Comparison of ENCODE assay signal across 16 cellular contexts in the genomic region with DNA sequence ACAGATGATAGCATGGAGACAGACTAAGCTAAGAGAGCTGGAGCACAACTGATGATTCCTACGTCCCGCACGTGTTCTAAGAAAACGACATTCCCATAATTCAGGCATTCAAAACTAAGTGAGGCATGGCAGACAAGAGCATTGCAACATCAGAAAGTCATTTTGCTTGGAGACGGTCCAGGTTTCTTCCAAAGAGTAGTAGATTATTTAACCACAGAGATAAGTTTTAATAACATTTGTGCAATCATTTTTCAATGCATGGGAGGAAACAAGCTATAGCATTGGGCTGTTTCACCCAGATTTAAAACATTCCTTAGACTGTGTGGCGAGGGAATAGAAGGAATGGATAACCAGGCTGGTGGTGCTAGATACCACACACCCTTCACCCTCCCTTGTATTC.
A peak's percentile ranks its signal among the peaks of the same experiment; 100 is the strongest.
DNase-seq lines count a peak whose midpoint lies in the region; ATAC-seq and TF ChIP-seq lines count a peak whose summit lies in the region.
"Had no signal": no experiment of that assay in that cellular context is flagged by ENCODE, and none has a peak within 500 bp of the region (broad histone marks: within the 10 kb centered on the region; RNA-seq: fewer than 3 reads in every experiment).

No MANE protein-coding gene starts in this region.

- H3K27ac ChIP-seq in left ventricle myocardium inferior (replicated peaks) (no peak overlapping the region), right cardiac atrium (ENCODE audit: low read length) (no peak overlapping the region)
- H3K27ac ChIP-seq: A549, coronary artery, left lung, upper lobe of right lung had no signal

- 41% methylated on average over 6 of the region's 6 CpGs for WGBS in right cardiac atrium

- peaks cover 13% of the 10 kb centered on the region for H3K4me1 ChIP-seq in left ventricle myocardium inferior
- H3K4me1 ChIP-seq in right cardiac atrium (ENCODE audit: control insufficient read depth, insufficient read depth, low read length): no peaks in the 10 kb centered on the region
- H3K4me1 ChIP-seq: A549, upper lobe of right lung had no signal

- ATAC-seq in Right ventricle myocardium inferior: peak; percentile 69
- peak; percentile 20 to 45 for ATAC-seq in right cardiac atrium
- ATAC-seq in GM19452 (IDR thresholded peaks at IDR 0.05; ENCODE audit: unreplicated experiment): no peak
- ATAC-seq: A549; activated CD8-positive, alpha-beta memory T cell treated with anti-CD3 and anti-CD28 coated beads, Interleukin-2, amount 10 ng/mL, durations not matched to agents 7 days and 5 days; left lung; upper lobe of right lung had no signal

- no peaks in the 10 kb centered on the region for H3K36me3 ChIP-seq in left ventricle myocardium inferior
- H3K36me3 ChIP-seq: left lung, upper lobe of right lung had no signal

- no peaks in the 10 kb centered on the region for H3K27me3 ChIP-seq in left ventricle myocardium inferior (ENCODE audit: low read depth)
- H3K27me3 ChIP-seq in right cardiac atrium (ENCODE audit: control insufficient read depth, insufficient read depth): no peaks in the 10 kb centered on the region
- H3K27me3 ChIP-seq: left lung, upper lobe of right lung had no signal

- DNase-seq in Right ventricle myocardium inferior (ENCODE audit: missing footprints) (no peak), left ventricle myocardium inferior (no peak), amniotic stem cell (lab: John Stamatoyannopoulos, UW) (peak; percentile 55), right cardiac atrium (no peak), stromal cell of bone marrow (ENCODE audit: low read depth) (peak; percentile 31), RPMI8226 (no peak), SHP77 (lab: John Stamatoyannopoulos, UW) (no peak)
- DNase-seq: activated CD8-positive, alpha-beta memory T cell treated with anti-CD3 and anti-CD28 coated beads, Interleukin-2, amount 10 ng/mL, durations not matched to agents 7 days and 5 days; activated naive CD4-positive, alpha-beta T cell treated with anti-CD3 and anti-CD28 coated beads, Interleukin-2, amount 50 U/mL, for 16 hours; left lung; NCI-H748 treated with DMSO at 0.1 percent for 48 hours; occipital lobe; upper lobe of right lung had no signal

- intact Hi-C loops in Right ventricle myocardium inferior (cut with DNase I) (loop anchor here (10.0 kb wide), 1 partner anchor 320 kb away; no protein-coding TSS in a partner anchor), left ventricle myocardium inferior (cut with micrococcal nuclease) (no loop called here), right cardiac atrium (cut with DNase I) (loop anchor here in 1 of 4 donors (10.0 kb wide), 1 partner anchor 120 kb away; the partner anchor contains the start of gene APBA1)

- H3K9me3 ChIP-seq in left ventricle myocardium inferior (replicated peaks) (no peaks in the 10 kb centered on the region), right cardiac atrium (ENCODE audit: control insufficient read depth, low read length) (no peaks in the 10 kb centered on the region)
- H3K9me3 ChIP-seq: A549, left lung, upper lobe of right lung had no signal

- no peak for TF ChIP-seq CTCF in left ventricle myocardium inferior (IDR thresholded peaks at IDR 0.05; ENCODE audit: borderline replicate concordance)

- H3K4me3 ChIP-seq in left ventricle myocardium inferior: no peak overlapping the region
- H3K4me3 ChIP-seq in right cardiac atrium (ENCODE audit: low read length): no peak overlapping the region
- H3K4me3 ChIP-seq: A549, coronary artery, left lung, upper lobe of right lung had no signal

Comparison
In these comparisons a context has a peak if more than half of its experiments do, and no peak if none do; other contexts are left out.
1. DNase-seq: peak in amniotic stem cell (single experiment) and stromal cell of bone marrow (single experiment); none in Right ventricle myocardium inferior (single experiment), left ventricle myocardium inferior (single experiment), right cardiac atrium (0 of 3), RPMI8226 (single experiment) and SHP77 (0 of 2).